In genomic region chr2:69013123-69013836, GRCh38 we compare ENCODE assay signal across 8 cellular contexts. TPM values are rescaled to one million over a fixed set of nuclear protein-coding genes. Genes with fewer than 3 reads are reported as not detected.
DNase-seq lines count a peak whose midpoint lies in the region; ATAC-seq and TF ChIP-seq lines count a peak whose summit lies in the region.

Gene ANTXR1, plus strand, starts transcription at chr2:69013179. Its CDS starts 321 bp downstream, at chr2:69013500.

- H3K36me3 Mint-ChIP-seq in CD4-positive, alpha-beta T cell (ENCODE audit: low read depth): no peaks in the 10 kb centered on the region

- peak; percentile 32 for TF ChIP-seq CTCF in CD4-positive, alpha-beta T cell (IDR thresholded peaks at IDR 0.05)
- TF ChIP-seq CTCF in RWPE1 (conservative IDR thresholded peaks at IDR 0.05; ENCODE audit: low read depth) (no peak; the same call in 1 of the 2 replicates), cardiac fibroblast (IDR thresholded peaks at IDR 0.05; ENCODE audit: low read depth, low read length) (no peak)

- H3K27me3 ChIP-seq in CD4-positive, alpha-beta T cell (ENCODE audit: control insufficient read depth, insufficient read depth, low read length): peaks cover 56% of the 10 kb centered on the region
- H3K27me3 ChIP-seq in HUES48 (ENCODE audit: control insufficient read depth, insufficient read depth, low read length): peaks cover 18% of the 10 kb centered on the region
- peaks cover 0 to 18% (median 15%) of the 10 kb centered on the region in 3 donors for H3K27me3 ChIP-seq in skeletal muscle tissue (ENCODE audit: control insufficient read depth in 3 of 3, insufficient read depth in 3 of 3, low read length in 3 of 3)

- H3K27ac Mint-ChIP-seq in CD4-positive, alpha-beta T cell: no peak within 1 kb of the TSS

- peak within 1 kb of the TSS; percentile 75 for H3K4me3 Mint-ChIP-seq in CD4-positive, alpha-beta T cell

- POLR2A ChIA-PET in CD4-positive, alpha-beta T cell (lab: Charles Lee): no interaction called here
- POLR2A ChIA-PET in RWPE1 (lab: Yijun Ruan, JAX; ENCODE audit: low non-redundant PET): no interaction called here

- DNase-seq in CD4-positive, alpha-beta T cell: peak in 4 of 10 experiments; percentile 0 to 13 (median 2)
- DNase-seq in RWPE1 (ENCODE audit: low spot score): peak; percentile 85
- DNase-seq in cardiac fibroblast (ENCODE audit: low read depth in 2 of 2): peak; percentile 83 to 91
- peak; percentile 65 for DNase-seq in inferior parietal cortex (ENCODE audit: extremely low spot score)

- H3K27me3 Mint-ChIP-seq in CD4-positive, alpha-beta T cell: peaks cover 66% of the 10 kb centered on the region

- H3K4me3 ChIP-seq in HUES48 (ENCODE audit: low read depth, low read length) (peak within 1 kb of the TSS; percentile 94), cardiac fibroblast (replicated peaks in 1 of 2; ENCODE audit: low read depth in 2 of 2, low read length in 2 of 2) (peak within 1 kb of the TSS; percentile 91 to 93), skeletal muscle tissue (ENCODE audit: low read length in 3 of 3) (peak within 1 kb of the TSS; percentile 77 to 86 (median 82))

- peaks cover 16% of the 10 kb centered on the region for H3K4me1 Mint-ChIP-seq in CD4-positive, alpha-beta T cell (ENCODE audit: low read depth)

- CTCF ChIA-PET in CD4-positive, alpha-beta T cell (lab: Charles Lee): interaction anchor here (0.6 kb wide), 2 partner anchors 20 to 1675 kb away, joined by 3 read pairs; no protein-coding TSS in a partner anchor
- CTCF ChIA-PET in RWPE1 (lab: Yijun Ruan, JAX): interaction anchor here (0.5 to 1.9 kb wide), 13 partner anchors 10 to 655 kb away, joined by 3 to 9 read pairs (median 4); no protein-coding TSS in a partner anchor

- H3K36me3 ChIP-seq in HUES48 (ENCODE audit: control insufficient read depth, insufficient read depth, low read length): no peaks in the 10 kb centered on the region
- H3K36me3 ChIP-seq in skeletal muscle tissue (ENCODE audit: control insufficient read depth in 3 of 3, insufficient read depth in 3 of 3, low read length in 3 of 3): no peaks in the 10 kb centered on the region

- H3K9me3 Mint-ChIP-seq in CD4-positive, alpha-beta T cell: no peaks in the 10 kb centered on the region

- peak; percentile 48 for ATAC-seq in CD4-positive, alpha-beta T cell (ENCODE audit: poor library complexity)
- ATAC-seq in GM19351 (IDR thresholded peaks at IDR 0.05; ENCODE audit: unreplicated experiment) (no peak), GM18870 (IDR thresholded peaks at IDR 0.05; ENCODE audit: unreplicated experiment) (no peak)

- peaks cover 16% of the 10 kb centered on the region for H3K4me1 ChIP-seq in HUES48 (ENCODE audit: control insufficient read depth, insufficient read depth, low read length)
- H3K4me1 ChIP-seq in skeletal muscle tissue (ENCODE audit: control insufficient read depth in 3 of 3, insufficient read depth in 3 of 3, low read length in 3 of 3): peaks cover 21 to 26% (median 22%) of the 10 kb centered on the region in 3 donors

- no peak within 1 kb of the TSS for H3K27ac ChIP-seq in CD4-positive, alpha-beta T cell (ENCODE audit: low read depth, low read length)
- H3K27ac ChIP-seq in HUES48 (ENCODE audit: low read depth, low read length) (peak within 1 kb of the TSS; percentile 77), RWPE1 (peak within 1 kb of the TSS; percentile 78), skeletal muscle tissue (ENCODE audit: low read depth, low read length) (peak within 1 kb of the TSS; percentile 65)

- H3K9ac ChIP-seq in HUES48 (ENCODE audit: low read depth, low read length) (peak within 1 kb of the TSS; percentile 76), skeletal muscle tissue (ENCODE audit: low read depth in 1 of 3, low read length in 3 of 3) (peak within 1 kb of the TSS; percentile 69 to 77 (median 76))

- no peaks in the 10 kb centered on the region for H3K9me3 ChIP-seq in CD4-positive, alpha-beta T cell (ENCODE audit: control insufficient read depth, low read length)
- H3K9me3 ChIP-seq in HUES48 (ENCODE audit: control insufficient read depth, insufficient read depth, low read length) (no peaks in the 10 kb centered on the region), skeletal muscle tissue (ENCODE audit: control insufficient read depth in 3 of 3, low read length in 3 of 3) (no peaks in the 10 kb centered on the region)

- intact Hi-C loops in CD4-positive, alpha-beta T cell (cut with DNase I, micrococcal nuclease): no loop called here

RNA-seq across cellular contexts. Expression of gene ANTXR1, which starts in this region (rescaled TPM):
- not detected for total RNA-seq in CD4-positive, alpha-beta T cell
- total RNA-seq in skeletal muscle tissue: 86.6 TPM

Comparison
In these comparisons a context has a peak if more than half of its experiments do, and no peak if none do; other contexts are left out.
1. RNA of gene ANTXR1 (total RNA-seq): 86.6 TPM in skeletal muscle tissue (single experiment); not detected in CD4-positive, alpha-beta T cell; every median in the first group is over 10 times any median in the second.
2. Peak in ATAC-seq in CD4-positive, alpha-beta T cell; RNA of the gene not detected or under 1 TPM.
3. Peak in every context shown above with its lines, with median percentiles within 50 percentile points of each other: H3K4me3 ChIP-seq.